Comparison of ENCODE assay signal across 18 cellular contexts in the genomic region with DNA sequence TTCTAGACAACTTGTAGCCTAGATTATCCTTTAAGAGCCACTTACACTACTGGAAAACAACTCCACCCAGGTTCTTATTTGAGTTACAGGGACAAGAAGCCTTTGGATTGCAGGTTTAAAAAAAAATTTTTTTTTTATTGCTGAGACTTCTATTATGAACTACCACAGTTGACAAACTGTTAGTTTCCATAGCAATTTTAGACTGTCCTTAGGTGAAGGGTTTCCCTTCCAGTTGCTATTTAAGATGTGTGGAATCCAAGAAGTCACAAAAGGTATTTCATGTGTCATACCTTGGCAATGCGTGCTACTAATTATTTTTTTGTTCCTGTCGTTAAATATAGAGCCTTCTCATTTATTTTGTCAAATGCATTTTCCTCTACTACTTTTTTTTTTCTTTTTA.
A peak's percentile ranks its signal among the peaks of the same experiment; 100 is the strongest.
DNase-seq lines count a peak whose midpoint lies in the region; ATAC-seq, FAIRE-seq and TF ChIP-seq lines count a peak whose summit lies in the region.
"Had no signal": no experiment of that assay in that cellular context is flagged by ENCODE, and none has a peak within 500 bp of the region (broad histone marks: within the 10 kb centered on the region; RNA-seq: fewer than 3 reads in every experiment).

No MANE protein-coding gene starts in this region.

- H3K4me2 ChIP-seq in astrocyte (ENCODE audit: low read length) = no peak overlapping the region

- ATAC-seq in GM19452 (IDR thresholded peaks at IDR 0.05; ENCODE audit: unreplicated experiment) = no peak
- ATAC-seq: HCT116 had no signal

- no peaks in the 10 kb centered on the region for H3K36me3 ChIP-seq in astrocyte (ENCODE audit: insufficient read depth, low read length)
- no peaks in the 10 kb centered on the region for H3K36me3 ChIP-seq in vagina

- H2AFZ ChIP-seq in astrocyte (ENCODE audit: low read depth, low read length) = no peak overlapping the region
- H2AFZ ChIP-seq: GM23248 had no signal

- H4K20me1 ChIP-seq in astrocyte (ENCODE audit: insufficient read depth, low read length) = no peaks in the 10 kb centered on the region

- H3K27me3 ChIP-seq in astrocyte (ENCODE audit: insufficient read depth, low read length) (no peaks in the 10 kb centered on the region), vagina (no peaks in the 10 kb centered on the region)

- H3K9me3 Mint-ChIP-seq in astrocyte (ENCODE audit: unreplicated experiment) (peaks cover 3% of the 10 kb centered on the region), osteocyte (ENCODE audit: unreplicated experiment) (peaks cover 6% of the 10 kb centered on the region)
- H3K9me3 Mint-ChIP-seq: CD4-positive, alpha-beta T cell had no signal

- H3K4me3 Mint-ChIP-seq in astrocyte (ENCODE audit: unreplicated experiment) (no peak overlapping the region), osteocyte (ENCODE audit: unreplicated experiment) (no peak overlapping the region)
- H3K4me3 Mint-ChIP-seq: B cell; CD4-positive, alpha-beta T cell had no signal

- TF ChIP-seq CTCF in astrocyte (IDR thresholded peaks at IDR 0.05; ENCODE audit: insufficient read depth, low read depth, low read length) (no peak), osteocyte (IDR thresholded peaks at IDR 0.05) (no peak), vagina (IDR thresholded peaks at IDR 0.05) (no peak)

- H3K9me3 ChIP-seq in astrocyte (ENCODE audit: insufficient read depth, low read depth, low read length) (no peaks in the 10 kb centered on the region), vagina (no peaks in the 10 kb centered on the region)

- H3K27ac ChIP-seq in astrocyte (ENCODE audit: low read depth, low read length) (no peak overlapping the region), vagina (no peak overlapping the region)
- H3K27ac ChIP-seq: GM23248 had no signal

- peaks cover 8% of the 10 kb centered on the region for H3K4me1 ChIP-seq in astrocyte (ENCODE audit: insufficient read depth, low read length)
- no peaks in the 10 kb centered on the region for H3K4me1 ChIP-seq in vagina

- H3K4me3 ChIP-seq in astrocyte (ENCODE audit: insufficient read depth, low read depth, low read length) = no peak overlapping the region
- no peak overlapping the region for H3K4me3 ChIP-seq in vagina
- H3K4me3 ChIP-seq: GM23248 had no signal

- intact Hi-C loops in vagina (cut with DNase I) = loop anchor here (10.0 kb wide), 1 partner anchor 61 kb away; no protein-coding TSS in a partner anchor

- H3K4me1 Mint-ChIP-seq in astrocyte (ENCODE audit: low read depth, unreplicated experiment) = peaks cover 15% of the 10 kb centered on the region
- H3K4me1 Mint-ChIP-seq in osteocyte (ENCODE audit: unreplicated experiment) = peaks cover 11% of the 10 kb centered on the region
- H3K4me1 Mint-ChIP-seq: B cell had no signal

- peak; percentile 47 for FAIRE-seq in G401.6 (lab: Jason Lieb, UNC)
- no peak for FAIRE-seq in astrocyte (lab: Jason Lieb, UNC)
- FAIRE-seq: D721Med, H54 had no signal

- H3K27me3 Mint-ChIP-seq in astrocyte (ENCODE audit: low read depth, unreplicated experiment) = no peaks in the 10 kb centered on the region
- H3K27me3 Mint-ChIP-seq in osteocyte (ENCODE audit: unreplicated experiment) = no peaks in the 10 kb centered on the region
- H3K27me3 Mint-ChIP-seq: B cell; CD4-positive, alpha-beta T cell had no signal

- H3K79me2 ChIP-seq in astrocyte (ENCODE audit: insufficient read depth, low read length) = peaks cover 7% of the 10 kb centered on the region

- DNase-seq in A172 (ENCODE audit: low spot score) = peak; percentile 47
- peak; percentile 49 for DNase-seq in astrocyte (ENCODE audit: low read depth)
- DNase-seq in kidney tubule cell (ENCODE audit: low spot score) = peak; percentile 75
- no peak for DNase-seq in osteocyte (ENCODE audit: extremely low spot score, unreplicated experiment)
- DNase-seq in activated T-cell treated with anti-CD3 and anti-CD28 coated beads, Interleukin-2, amount 50 U/mL, for 48 hours = no peak
- DNase-seq in vagina (ENCODE audit: extremely low spot score in 2 of 2) = no peak
- DNase-seq: 8988T; C1 segment of cervical spinal cord; CD4-positive, alpha-beta T cell; DMS153; DND-41; GM23248 had no signal

- peaks cover 11% of the 10 kb centered on the region for H3K36me3 Mint-ChIP-seq in astrocyte (ENCODE audit: low read depth, unreplicated experiment)
- H3K36me3 Mint-ChIP-seq in osteocyte (ENCODE audit: unreplicated experiment) = peaks cover 16% of the 10 kb centered on the region

- H3K27ac Mint-ChIP-seq in astrocyte (ENCODE audit: unreplicated experiment) (no peak overlapping the region), osteocyte (ENCODE audit: unreplicated experiment) (no peak overlapping the region)
- H3K27ac Mint-ChIP-seq: B cell; CD4-positive, alpha-beta T cell had no signal

- no peak for TF ChIP-seq POLR2A in vagina (IDR thresholded peaks at IDR 0.05)

- no peak overlapping the region for H3K9ac ChIP-seq in astrocyte (ENCODE audit: low read length)
- H3K9ac ChIP-seq: GM23248 had no signal

Comparison
In these comparisons a context has a peak if more than half of its experiments do, and no peak if none do; other contexts are left out.
1. DNase-seq: peak in A172 (single experiment), astrocyte (single experiment) and kidney tubule cell (single experiment); none in osteocyte (single experiment), activated T-cell treated with anti-CD3 and anti-CD28 coated beads, Interleukin-2, amount 50 U/mL, for 48 hours (0 of 2) and vagina (0 of 2).